In the genomic region with DNA sequence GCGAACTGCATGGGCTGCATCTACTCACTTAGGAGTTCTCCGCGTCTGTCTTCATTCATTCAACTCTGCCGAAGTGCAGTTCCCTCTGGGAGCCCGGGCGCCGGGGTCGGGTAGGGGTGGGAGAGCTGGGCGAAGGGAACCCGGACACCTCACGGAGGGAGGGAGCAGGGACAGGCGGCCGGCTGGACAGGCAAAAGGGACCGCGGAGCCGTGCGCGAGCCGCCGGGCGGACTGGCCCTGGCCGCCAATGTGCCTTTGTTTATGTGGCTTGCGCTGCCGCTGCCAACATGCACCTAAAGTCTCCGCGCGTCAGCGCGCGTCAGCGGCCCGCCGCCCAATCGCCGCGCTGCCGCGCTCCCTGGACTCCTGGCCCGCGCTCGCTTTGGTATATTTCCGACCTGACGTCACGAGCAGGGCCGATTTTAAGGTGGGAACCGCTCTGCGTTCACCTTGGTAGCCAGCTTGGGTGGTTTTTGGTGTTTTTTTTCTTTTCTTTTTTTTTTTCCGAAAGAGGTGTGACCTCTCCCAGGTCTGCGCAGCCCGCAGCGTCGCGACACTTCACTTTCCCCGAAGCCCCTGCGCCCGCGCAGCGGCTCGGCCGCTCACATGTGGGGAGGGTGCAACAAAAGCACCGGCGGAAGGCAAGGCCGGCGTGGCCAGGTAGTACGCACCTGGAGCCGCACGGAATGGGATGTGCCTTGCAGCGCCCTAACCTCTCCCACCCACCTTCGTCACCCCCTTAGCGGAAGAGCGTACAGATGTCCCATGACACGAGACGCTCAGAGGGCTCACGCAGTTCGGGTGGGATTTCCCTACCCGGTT, we compare ENCODE assay signal across 1 cellular context.
TF ChIP-seq lines count a peak whose summit lies in the region.

TSS of gene NR4A2 (minus strand) at position 270 of the 822 bp plus-strand sequence. CDS start 2,535 bp downstream, outside the sequence.

TF ChIP-seq in K562, 482 proteins besides CTCF, POLR2A, EP300 and RAD21 (continued from another document and continues in another):
- TF ChIP-seq FOXO4 (CRISPR knock-in tag; IDR thresholded peaks at IDR 0.05) (no peak), MTA3 (IDR thresholded peaks at IDR 0.05; ENCODE audit: borderline replicate concordance) (peak; percentile 70), ZNF197 (CRISPR knock-in tag; IDR thresholded peaks at IDR 0.05; ENCODE audit: low read depth) (no peak), NFXL1 (CRISPR knock-in tag; IDR thresholded peaks at IDR 0.05) (no peak), MTF1 (CRISPR knock-in tag; IDR thresholded peaks at IDR 0.05; ENCODE audit: borderline replicate concordance) (no peak), ZNF76 (CRISPR knock-in tag; IDR thresholded peaks at IDR 0.05; ENCODE audit: borderline replicate concordance) (no peak), DNMT1 (IDR thresholded peaks at IDR 0.05) (no peak), MCM2 (IDR thresholded peaks at IDR 0.05; ENCODE audit: low read depth) (no peak), IFI16 (CRISPR knock-in tag; IDR thresholded peaks at IDR 0.05) (no peak), ILK (tag; IDR thresholded peaks at IDR 0.05; ENCODE audit: borderline replicate concordance, low read depth) (no peak), ETS2 (tag; IDR thresholded peaks at IDR 0.05; ENCODE audit: borderline replicate concordance, poor library complexity, severe bottlenecking) (no peak), RNF2 (IDR thresholded peaks at IDR 0.05) (peak; percentile 36; the same call in 1 of the 2 replicates), THRB (CRISPR knock-in tag; conservative IDR thresholded peaks at IDR 0.05) (no peak), CCNT2 (IDR thresholded peaks at IDR 0.05; ENCODE audit: borderline replicate concordance, extremely low read depth, insufficient read length, low read depth, low read length) (peak; percentile 95), HDAC3 (IDR thresholded peaks at IDR 0.05; ENCODE audit: borderline replicate concordance, partially characterized antibody) (no peak), EHMT2 (IDR thresholded peaks at IDR 0.05) (no peak), FOXA3 (CRISPR knock-in tag; conservative IDR thresholded peaks at IDR 0.05 in 1 of 2, IDR thresholded peaks at IDR 0.05 in 1 of 2) (0 out of 4 replicates have a peak, but pooled peaks of 1 of the 2 experiments have one; percentile 27), ADNP (tag; IDR thresholded peaks at IDR 0.05) (no peak), ZSCAN32 (CRISPR knock-in tag; IDR thresholded peaks at IDR 0.05) (no peak), MAZ (CRISPR knock-in tag; conservative IDR thresholded peaks at IDR 0.05 in 1 of 2, IDR thresholded peaks at IDR 0.05 in 1 of 2) (peak in 1 of 2 experiments; percentile 13; a peak in 2 of 4 replicates), RNF219 (CRISPR knock-in tag; IDR thresholded peaks at IDR 0.05) (0 out of 2 replicates have a peak, but pooled peaks have one; percentile 53), RBM25 (IDR thresholded peaks at IDR 0.05; ENCODE audit: low read depth, low read length, severe bottlenecking) (peak; percentile 45), ASH1L (IDR thresholded peaks at IDR 0.05; ENCODE audit: borderline replicate concordance, low read depth, partially characterized antibody) (no peak), ELF4 (CRISPR knock-in tag; IDR thresholded peaks at IDR 0.05) (no peak), CREB1 (IDR thresholded peaks at IDR 0.05) (peak; percentile 94), CREB1 (CRISPR knock-in tag; IDR thresholded peaks at IDR 0.05) (peak; percentile 94), BCL6 (CRISPR knock-in tag; IDR thresholded peaks at IDR 0.05) (no peak), KAT7 (CRISPR knock-in tag; IDR thresholded peaks at IDR 0.05; ENCODE audit: borderline replicate concordance) (no peak; the same call in 1 of the 2 replicates), SRF (CRISPR knock-in tag; IDR thresholded peaks at IDR 0.05) (peak in 1 of 2 experiments; percentile 87; a peak in 2 of 4 replicates), ZNF589 (CRISPR knock-in tag; IDR thresholded peaks at IDR 0.05; ENCODE audit: low read depth) (peak; percentile 59; the same call in 1 of the 2 replicates), NKRF (IDR thresholded peaks at IDR 0.05; ENCODE audit: borderline replicate concordance) (peak; percentile 78), CXXC5 (CRISPR knock-in tag; IDR thresholded peaks at IDR 0.05) (peak; percentile 80), BCOR (IDR thresholded peaks at IDR 0.05) (peak; percentile 64), EGR1 (conservative IDR thresholded peaks at IDR 0.05) (no peak; the same call in none of the 2 replicates), EP400 (IDR thresholded peaks at IDR 0.05) (peak; percentile 65; the same call in 1 of the 2 replicates), NR2C1 (IDR thresholded peaks at IDR 0.05) (no peak), NR2C1 (tag; IDR thresholded peaks at IDR 0.05) (no peak), NR2C2 (CRISPR knock-in tag; IDR thresholded peaks at IDR 0.05) (0 out of 2 replicates have a peak, but pooled peaks have one; percentile 39), NR2C2 (tag; IDR thresholded peaks at IDR 0.05) (peak; percentile 18; the same call in 1 of the 2 replicates)
- TF ChIP-seq, protein P1, sequence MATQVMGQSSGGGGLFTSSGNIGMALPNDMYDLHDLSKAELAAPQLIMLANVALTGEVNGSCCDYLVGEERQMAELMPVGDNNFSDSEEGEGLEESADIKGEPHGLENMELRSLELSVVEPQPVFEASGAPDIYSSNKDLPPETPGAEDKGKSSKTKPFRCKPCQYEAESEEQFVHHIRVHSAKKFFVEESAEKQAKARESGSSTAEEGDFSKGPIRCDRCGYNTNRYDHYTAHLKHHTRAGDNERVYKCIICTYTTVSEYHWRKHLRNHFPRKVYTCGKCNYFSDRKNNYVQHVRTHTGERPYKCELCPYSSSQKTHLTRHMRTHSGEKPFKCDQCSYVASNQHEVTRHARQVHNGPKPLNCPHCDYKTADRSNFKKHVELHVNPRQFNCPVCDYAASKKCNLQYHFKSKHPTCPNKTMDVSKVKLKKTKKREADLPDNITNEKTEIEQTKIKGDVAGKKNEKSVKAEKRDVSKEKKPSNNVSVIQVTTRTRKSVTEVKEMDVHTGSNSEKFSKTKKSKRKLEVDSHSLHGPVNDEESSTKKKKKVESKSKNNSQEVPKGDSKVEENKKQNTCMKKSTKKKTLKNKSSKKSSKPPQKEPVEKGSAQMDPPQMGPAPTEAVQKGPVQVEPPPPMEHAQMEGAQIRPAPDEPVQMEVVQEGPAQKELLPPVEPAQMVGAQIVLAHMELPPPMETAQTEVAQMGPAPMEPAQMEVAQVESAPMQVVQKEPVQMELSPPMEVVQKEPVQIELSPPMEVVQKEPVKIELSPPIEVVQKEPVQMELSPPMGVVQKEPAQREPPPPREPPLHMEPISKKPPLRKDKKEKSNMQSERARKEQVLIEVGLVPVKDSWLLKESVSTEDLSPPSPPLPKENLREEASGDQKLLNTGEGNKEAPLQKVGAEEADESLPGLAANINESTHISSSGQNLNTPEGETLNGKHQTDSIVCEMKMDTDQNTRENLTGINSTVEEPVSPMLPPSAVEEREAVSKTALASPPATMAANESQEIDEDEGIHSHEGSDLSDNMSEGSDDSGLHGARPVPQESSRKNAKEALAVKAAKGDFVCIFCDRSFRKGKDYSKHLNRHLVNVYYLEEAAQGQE (CRISPR knock-in tag; IDR thresholded peaks at IDR 0.05; ENCODE audit: low read depth), result no peak
- TF ChIP-seq, protein P2, sequence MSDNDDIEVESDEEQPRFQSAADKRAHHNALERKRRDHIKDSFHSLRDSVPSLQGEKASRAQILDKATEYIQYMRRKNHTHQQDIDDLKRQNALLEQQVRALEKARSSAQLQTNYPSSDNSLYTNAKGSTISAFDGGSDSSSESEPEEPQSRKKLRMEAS (CRISPR knock-in tag; IDR thresholded peaks at IDR 0.05), result peak; percentile 67
- TF ChIP-seq, protein P3, sequence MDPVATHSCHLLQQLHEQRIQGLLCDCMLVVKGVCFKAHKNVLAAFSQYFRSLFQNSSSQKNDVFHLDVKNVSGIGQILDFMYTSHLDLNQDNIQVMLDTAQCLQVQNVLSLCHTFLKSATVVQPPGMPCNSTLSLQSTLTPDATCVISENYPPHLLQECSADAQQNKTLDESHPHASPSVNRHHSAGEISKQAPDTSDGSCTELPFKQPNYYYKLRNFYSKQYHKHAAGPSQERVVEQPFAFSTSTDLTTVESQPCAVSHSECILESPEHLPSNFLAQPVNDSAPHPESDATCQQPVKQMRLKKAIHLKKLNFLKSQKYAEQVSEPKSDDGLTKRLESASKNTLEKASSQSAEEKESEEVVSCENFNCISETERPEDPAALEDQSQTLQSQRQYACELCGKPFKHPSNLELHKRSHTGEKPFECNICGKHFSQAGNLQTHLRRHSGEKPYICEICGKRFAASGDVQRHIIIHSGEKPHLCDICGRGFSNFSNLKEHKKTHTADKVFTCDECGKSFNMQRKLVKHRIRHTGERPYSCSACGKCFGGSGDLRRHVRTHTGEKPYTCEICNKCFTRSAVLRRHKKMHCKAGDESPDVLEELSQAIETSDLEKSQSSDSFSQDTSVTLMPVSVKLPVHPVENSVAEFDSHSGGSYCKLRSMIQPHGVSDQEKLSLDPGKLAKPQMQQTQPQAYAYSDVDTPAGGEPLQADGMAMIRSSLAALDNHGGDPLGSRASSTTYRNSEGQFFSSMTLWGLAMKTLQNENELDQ (CRISPR knock-in tag; IDR thresholded peaks at IDR 0.05; ENCODE audit: borderline replicate concordance), result no peak; the same call in 1 of the 2 replicates
- TF ChIP-seq, protein P4, sequence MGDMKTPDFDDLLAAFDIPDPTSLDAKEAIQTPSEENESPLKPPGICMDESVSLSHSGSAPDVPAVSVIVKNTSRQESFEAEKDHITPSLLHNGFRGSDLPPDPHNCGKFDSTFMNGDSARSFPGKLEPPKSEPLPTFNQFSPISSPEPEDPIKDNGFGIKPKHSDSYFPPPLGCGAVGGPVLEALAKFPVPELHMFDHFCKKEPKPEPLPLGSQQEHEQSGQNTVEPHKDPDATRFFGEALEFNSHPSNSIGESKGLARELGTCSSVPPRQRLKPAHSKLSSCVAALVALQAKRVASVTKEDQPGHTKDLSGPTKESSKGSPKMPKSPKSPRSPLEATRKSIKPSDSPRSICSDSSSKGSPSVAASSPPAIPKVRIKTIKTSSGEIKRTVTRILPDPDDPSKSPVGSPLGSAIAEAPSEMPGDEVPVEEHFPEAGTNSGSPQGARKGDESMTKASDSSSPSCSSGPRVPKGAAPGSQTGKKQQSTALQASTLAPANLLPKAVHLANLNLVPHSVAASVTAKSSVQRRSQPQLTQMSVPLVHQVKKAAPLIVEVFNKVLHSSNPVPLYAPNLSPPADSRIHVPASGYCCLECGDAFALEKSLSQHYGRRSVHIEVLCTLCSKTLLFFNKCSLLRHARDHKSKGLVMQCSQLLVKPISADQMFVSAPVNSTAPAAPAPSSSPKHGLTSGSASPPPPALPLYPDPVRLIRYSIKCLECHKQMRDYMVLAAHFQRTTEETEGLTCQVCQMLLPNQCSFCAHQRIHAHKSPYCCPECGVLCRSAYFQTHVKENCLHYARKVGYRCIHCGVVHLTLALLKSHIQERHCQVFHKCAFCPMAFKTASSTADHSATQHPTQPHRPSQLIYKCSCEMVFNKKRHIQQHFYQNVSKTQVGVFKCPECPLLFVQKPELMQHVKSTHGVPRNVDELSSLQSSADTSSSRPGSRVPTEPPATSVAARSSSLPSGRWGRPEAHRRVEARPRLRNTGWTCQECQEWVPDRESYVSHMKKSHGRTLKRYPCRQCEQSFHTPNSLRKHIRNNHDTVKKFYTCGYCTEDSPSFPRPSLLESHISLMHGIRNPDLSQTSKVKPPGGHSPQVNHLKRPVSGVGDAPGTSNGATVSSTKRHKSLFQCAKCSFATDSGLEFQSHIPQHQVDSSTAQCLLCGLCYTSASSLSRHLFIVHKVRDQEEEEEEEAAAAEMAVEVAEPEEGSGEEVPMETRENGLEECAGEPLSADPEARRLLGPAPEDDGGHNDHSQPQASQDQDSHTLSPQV (IDR thresholded peaks at IDR 0.05), result 0 out of 2 replicates have a peak, but pooled peaks have one; percentile 19
